8 cellular contexts compared by ENCODE assay signal in genomic region chr5:43037929-43038510, GRCh38. TPM values are rescaled to one million over a fixed set of nuclear protein-coding genes. Genes with fewer than 3 reads are reported as not detected.
DNase-seq lines count a peak whose midpoint lies in the region; ATAC-seq, FAIRE-seq and TF ChIP-seq lines count a peak whose summit lies in the region.

No MANE protein-coding gene starts in this region.

- peak overlapping the region; percentile 79 for H3K27ac Mint-ChIP-seq in activated B cell treated with CpG ODN at 0.5 μM for 24 hours

- peak; percentile 24 for ATAC-seq in HG03039 (IDR thresholded peaks at IDR 0.05; ENCODE audit: unreplicated experiment)
- no peak for ATAC-seq in activated B cell treated with CpG ODN at 0.5 μM for 24 hours (ENCODE audit: low read depth)
- ATAC-seq in GM21717 (IDR thresholded peaks at IDR 0.05; ENCODE audit: unreplicated experiment): no peak
- no peak for ATAC-seq in GM18505 (IDR thresholded peaks at IDR 0.05; ENCODE audit: unreplicated experiment)

- TF ChIP-seq CTCF in activated B cell treated with CpG ODN at 0.5 μM for 24 hours (IDR thresholded peaks at IDR 0.05) (no peak), fibroblast of pulmonary artery (IDR thresholded peaks at IDR 0.05; ENCODE audit: low read length, missing control alignments) (no peak)

- intact Hi-C loops in activated B cell treated with CpG ODN at 0.5 μM for 24 hours (cut with micrococcal nuclease): no loop called here

- H3K27ac ChIP-seq in small intestine (ENCODE audit: low read depth in 1 of 2, low read length in 1 of 2): peak overlapping the region; percentile 62 to 85

- H3K36me3 ChIP-seq in small intestine (ENCODE audit: control insufficient read depth in 2 of 2, insufficient read depth in 2 of 2, low read length in 2 of 2): no peaks in the 10 kb centered on the region

- H3K27me3 Mint-ChIP-seq in activated B cell treated with CpG ODN at 0.5 μM for 24 hours: no peaks in the 10 kb centered on the region

- 5 to 10% (median 10%) methylated on average over 21 of the region's 21 CpGs for WGBS in small intestine, 3 donors

- POLR2A ChIA-PET in activated B cell treated with CpG ODN at 0.5 μM for 24 hours (lab: Charles Lee): interaction anchor here (0.5 to 9.9 kb wide), 13 partner anchors 9 to 446 kb away, joined by 3 to 475 read pairs (median 13); partner anchors contain the start of genes TMEM267 and ZNF131

- H3K4me1 Mint-ChIP-seq in activated B cell treated with CpG ODN at 0.5 μM for 24 hours: peaks cover 55% of the 10 kb centered on the region

- DNase-seq in EH (ENCODE audit: low read depth) (peak; percentile 84), activated B cell treated with CpG ODN at 0.5 μM for 24 hours (no peak), fibroblast of pulmonary artery (ENCODE audit: low read depth) (peak; percentile 86), small intestine (peak; percentile 76), NCI-H524 (lab: John Stamatoyannopoulos, UW) (no peak)

- FAIRE-seq in small intestine (lab: Jason Lieb, UNC): no peak

- no peaks in the 10 kb centered on the region for H3K9me3 Mint-ChIP-seq in activated B cell treated with CpG ODN at 0.5 μM for 24 hours

- H3K9me3 ChIP-seq in small intestine (ENCODE audit: control insufficient read depth, low read depth): no peaks in the 10 kb centered on the region

- TF ChIP-seq POLR2A in GM18505 (IDR thresholded peaks at IDR 0.05; ENCODE audit: borderline replicate concordance, extremely low read depth, insufficient read depth, insufficient read length): no peak

- H3K4me1 ChIP-seq in small intestine (ENCODE audit: control insufficient read depth in 2 of 2, insufficient read depth in 1 of 2, low read depth in 1 of 2, low read length in 1 of 2): peaks cover 0 to 4% of the 10 kb centered on the region in 2 donors

- CTCF ChIA-PET in activated B cell treated with CpG ODN at 0.5 μM for 24 hours (lab: Charles Lee): interaction anchor here (1.1 to 4.5 kb wide), 9 partner anchors 12 to 129 kb away, joined by 3 to 46 read pairs (median 5); no protein-coding TSS in a partner anchor

- peaks cover 19% of the 10 kb centered on the region for H3K36me3 Mint-ChIP-seq in activated B cell treated with CpG ODN at 0.5 μM for 24 hours (ENCODE audit: low read depth)

- peaks cover 0 to 10% of the 10 kb centered on the region in 2 donors for H3K27me3 ChIP-seq in small intestine (ENCODE audit: control insufficient read depth in 2 of 2, insufficient read depth in 2 of 2, low read length in 2 of 2)

- H3K4me3 ChIP-seq in fibroblast of pulmonary artery (replicated peaks; ENCODE audit: low read depth, low read length) (peak overlapping the region; percentile 71), small intestine (ENCODE audit: low read depth in 1 of 2, low read length in 2 of 2) (peak overlapping the region in 1 of 2 donors; percentile 56)

- peak overlapping the region; percentile 74 for H3K4me3 Mint-ChIP-seq in activated B cell treated with CpG ODN at 0.5 μM for 24 hours

RNA-seq across cellular contexts. Expression of gene ANXA2R, which starts 2.1 kb away (rescaled TPM):
- 6.7 and 7.9 TPM in 2 replicates for total RNA-seq in activated B cell treated with CpG ODN at 0.5 μM for 24 hours
- 1 to 10 TPM in 2 of 3 donors, under 1 TPM in 1; 0.67 to 5.1 (median 4.1) TPM for polyA plus RNA-seq in small intestine

Comparison
In these comparisons a context has a peak if more than half of its experiments do, and no peak if none do; other contexts are left out.
1. DNase-seq: peak in EH (single experiment), fibroblast of pulmonary artery (single experiment) and small intestine (single experiment); none in activated B cell treated with CpG ODN at 0.5 μM for 24 hours (single experiment) and NCI-H524 (0 of 2).